10 cellular contexts compared by ENCODE assay signal in the genomic region with DNA sequence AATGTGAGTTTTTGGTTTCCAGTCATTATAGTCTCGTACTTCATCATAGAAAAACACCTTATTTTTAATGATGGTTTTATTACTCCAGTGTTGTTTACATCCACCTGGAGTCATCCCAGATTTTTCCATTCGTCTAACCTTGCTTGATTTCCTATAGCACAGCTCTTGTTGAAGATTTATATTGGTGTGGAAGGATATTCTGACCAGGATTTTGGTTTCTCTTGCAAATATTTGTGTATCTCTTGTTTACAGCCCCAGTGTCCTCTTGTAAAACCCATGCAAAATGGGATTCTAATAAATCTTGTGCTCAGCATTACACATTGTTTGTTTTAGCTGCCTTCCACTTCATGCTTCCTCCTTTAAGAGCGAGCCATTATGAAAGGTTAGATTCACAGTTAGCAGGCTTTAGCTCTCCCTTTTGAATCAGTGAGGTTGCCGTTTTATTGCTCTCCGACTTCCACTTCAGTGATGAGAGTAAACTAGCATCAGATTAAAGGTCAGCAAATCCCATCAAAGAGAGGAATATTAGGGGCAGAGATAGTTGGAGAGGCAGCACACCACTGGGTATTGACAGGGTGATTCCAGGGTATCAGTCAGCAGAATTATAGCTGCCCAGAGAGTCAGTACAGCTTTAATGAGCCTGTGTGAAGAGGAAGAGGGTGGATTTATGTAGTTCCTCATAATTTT.
DNase-seq lines count a peak whose midpoint lies in the region; TF ChIP-seq lines count a peak whose summit lies in the region.
"Had no signal": no experiment of that assay in that cellular context is flagged by ENCODE, and none has a peak within 500 bp of the region (broad histone marks: within the 10 kb centered on the region; RNA-seq: fewer than 3 reads in every experiment).

No MANE protein-coding gene starts in this region.

- peak overlapping the region; percentile 45 for H3K27ac ChIP-seq in muscle layer of colon (ENCODE audit: low read depth, low read length)

- no peaks in the 10 kb centered on the region for H3K27me3 ChIP-seq in muscle layer of colon (ENCODE audit: control insufficient read depth in 1 of 2, insufficient read depth in 2 of 2, low read length in 2 of 2)

- H3K9ac ChIP-seq in muscle layer of colon (ENCODE audit: low read length) = no peak overlapping the region

- TF ChIP-seq POLR2A in NB4 (IDR thresholded peaks at IDR 0.05; ENCODE audit: extremely low read depth, insufficient read length) = no peak

- H3K4me1 ChIP-seq in muscle layer of colon (ENCODE audit: insufficient read depth, low read length) = peaks cover 46% of the 10 kb centered on the region

- no peak for TF ChIP-seq CTCF in NB4 (IDR thresholded peaks at IDR 0.05; ENCODE audit: low read depth, low read length)
- no peak for TF ChIP-seq CTCF in GM10266 (IDR thresholded peaks at IDR 0.05; ENCODE audit: control insufficient read depth, insufficient read depth, low read depth, missing control alignments)

- no peaks in the 10 kb centered on the region for H3K36me3 ChIP-seq in muscle layer of colon (ENCODE audit: insufficient read depth, low read length)

- no peaks in the 10 kb centered on the region for H3K9me3 ChIP-seq in muscle layer of colon (ENCODE audit: low read length)

- H3K4me3 ChIP-seq in NB4 (ENCODE audit: low read depth, low read length) (peak overlapping the region; percentile 37), muscle layer of colon (ENCODE audit: low read depth in 1 of 2, low read length in 2 of 2) (peak overlapping the region in 1 of 2 donors; percentile 29)

- DNase-seq in DMS53 treated with DMSO at 0.1 percent for 48 hours (lab: John Stamatoyannopoulos, UW; ENCODE audit: unreplicated experiment) = peak; percentile 90
- DNase-seq in NB4 (ENCODE audit: low read depth) = peak; percentile 57
- peak; percentile 46 for DNase-seq in SKM-1 (lab: John Stamatoyannopoulos, UW; ENCODE audit: unreplicated experiment)
- DNase-seq in SW 1271 (lab: John Stamatoyannopoulos, UW) = no peak
- DNase-seq in T-helper 9 cell = no peak
- no peak for DNase-seq in GM10266 (ENCODE audit: extremely low spot score)
- no peak for DNase-seq in NCI-H2171 (lab: John Stamatoyannopoulos, UW)
- DNase-seq: activated T-cell treated with anti-CD3 and anti-CD28 coated beads, Interleukin-2, amount 50 U/mL, for 24 hours; DMS 273 treated with DMSO at 0.1 percent for 48 hours had no signal

Comparison
In these comparisons a context has a peak if more than half of its experiments do, and no peak if none do; other contexts are left out.
1. DNase-seq: peak in DMS53 treated with DMSO at 0.1 percent for 48 hours (single experiment), NB4 (single experiment) and SKM-1 (single experiment); none in SW 1271 (0 of 2), T-helper 9 cell (single experiment), GM10266 (single experiment) and NCI-H2171 (single experiment).